ENCODE assay signal across 1 cellular context in the genomic region with DNA sequence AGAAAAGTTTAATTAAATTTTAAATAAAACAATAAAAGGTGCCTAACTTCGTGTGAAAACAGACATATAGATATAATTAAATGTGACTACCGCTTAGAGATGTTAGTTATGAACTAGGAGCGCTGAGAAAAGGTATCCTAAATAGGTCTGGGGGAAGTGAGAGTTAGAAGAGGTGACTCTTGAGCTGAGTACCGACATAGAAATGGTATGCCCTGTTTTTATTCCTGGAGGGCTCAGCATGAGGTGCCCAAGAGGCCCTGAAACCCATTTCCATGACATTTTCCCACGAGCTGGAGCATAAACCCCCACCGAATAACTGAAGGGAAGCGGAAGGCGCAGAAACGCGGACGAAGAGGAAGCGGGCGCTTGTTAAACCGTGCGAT.
TF ChIP-seq lines count a peak whose summit lies in the region.

No MANE protein-coding gene starts in this region.

TF ChIP-seq in liver, 16 proteins besides CTCF, POLR2A, EP300 and RAD21 (continued from another document):
- no peak for TF ChIP-seq HNF4G (IDR thresholded peaks at IDR 0.05)
- no peak for TF ChIP-seq TAF1 (conservative IDR thresholded peaks at IDR 0.05)
